31 cellular contexts compared by ENCODE assay signal in genomic region chr17:55171634-55172328, GRCh38.
DNase-seq lines count a peak whose midpoint lies in the region; ATAC-seq, FAIRE-seq and TF ChIP-seq lines count a peak whose summit lies in the region.
"Had no signal": no experiment of that assay in that cellular context is flagged by ENCODE, and none has a peak within 500 bp of the region (broad histone marks: within the 10 kb centered on the region; RNA-seq: fewer than 3 reads in every experiment).

No MANE protein-coding gene starts in this region.

- no peaks in the 10 kb centered on the region for H3K9me2 ChIP-seq in MM.1S (replicated peaks; ENCODE audit: insufficient read depth, low read length)

- no peak overlapping the region for H3K9ac ChIP-seq in MM.1S (ENCODE audit: low read length)
- H3K9ac ChIP-seq: neural progenitor cell had no signal

- ATAC-seq in GM18868 (IDR thresholded peaks at IDR 0.05; ENCODE audit: unreplicated experiment) (peak; percentile 42), HG02610 (IDR thresholded peaks at IDR 0.05; ENCODE audit: unreplicated experiment) (peak; percentile 67), foreskin keratinocyte (peak; percentile 39), SK-N-SH treated with all-trans-retinoic acid at 6 μM for 48 hours (no peak)
- ATAC-seq: activated naive CD4-positive, alpha-beta T cell treated with anti-CD3 and anti-CD28 coated beads, Interleukin-2, amount 50 U/mL, for 72 hours; gastrocnemius medialis; K562; left lobe of liver; right cardiac atrium; T-cell had no signal

- H2AFZ ChIP-seq in MM.1S (ENCODE audit: low read length), result no peak overlapping the region
- H2AFZ ChIP-seq: hepatocyte, neural progenitor cell had no signal

- DNase-seq in MM.1S, result no peak
- no peak for DNase-seq in foreskin keratinocyte
- no peak for DNase-seq in DMS 273 treated with DMSO at 0.1 percent for 48 hours (lab: John Stamatoyannopoulos, UW)
- no peak for DNase-seq in D721Med (ENCODE audit: insufficient read length, low spot score)
- DNase-seq: activated CD4-positive, alpha-beta T cell treated with anti-CD3 and anti-CD28 coated beads, Interleukin-2, amount 50 U/mL, for 48 hours; activated CD4-positive, CD25-positive, alpha-beta regulatory T cell; activated CD8-positive, alpha-beta memory T cell treated with anti-CD3 and anti-CD28 coated beads, Interleukin-2, amount 50 U/mL, for 48 hours; C1 segment of cervical spinal cord; COR-L47; cortex of kidney; DMS79 treated with DMSO at 0.1 percent for 48 hours; gastrocnemius medialis; mesenchymal stem cell; NCI-H2029 treated with DMSO at 0.1 percent for 48 hours; NCI-H345; right cardiac atrium; SJCRH30; stimulated activated CD4-positive, alpha-beta T cell treated with anti-CD3 and anti-CD28 coated beads, Interleukin-4, amount 100 ng/mL, for 24 hours; stimulated activated naive CD4-positive, alpha-beta T cell; T-cell; testis had no signal

- 0 out of 2 replicates have a peak overlapping the region, but pooled peaks have one; percentile 27 for H3K4me3 ChIP-seq in MM.1S (ENCODE audit: low read length)
- H3K4me3 ChIP-seq: cardiac muscle cell, esophagus muscularis mucosa, gastrocnemius medialis, hepatocyte, K562, neural progenitor cell, SJCRH30, testis had no signal

- H3K36me3 ChIP-seq in MM.1S (replicated peaks; ENCODE audit: insufficient read depth, low read length), result no peaks in the 10 kb centered on the region
- H3K36me3 ChIP-seq: cardiac muscle cell, esophagus muscularis mucosa, gastrocnemius medialis, neural progenitor cell, SJCRH30 had no signal

- no peak for FAIRE-seq in D721Med (lab: Jason Lieb, UNC)
- FAIRE-seq: K562 had no signal

- H3K27ac ChIP-seq in MM.1S (ENCODE audit: low read length) (no peak overlapping the region), foreskin keratinocyte (no peak overlapping the region)
- H3K27ac ChIP-seq: cardiac muscle cell, esophagus muscularis mucosa, gastrocnemius medialis, hepatocyte, neural progenitor cell, SJCRH30, testis had no signal

- peaks cover 23% of the 10 kb centered on the region for H3K4me1 ChIP-seq in MM.1S (ENCODE audit: low read length)
- H3K4me1 ChIP-seq in foreskin keratinocyte, result peaks cover 7% of the 10 kb centered on the region
- H3K4me1 ChIP-seq: esophagus muscularis mucosa, gastrocnemius medialis, neural progenitor cell, testis had no signal

- H3F3A ChIP-seq in MM.1S (ENCODE audit: insufficient read depth, low read length), result peaks cover 6% of the 10 kb centered on the region; the same call in 1 of the 2 replicates

- H4K20me1 ChIP-seq in MM.1S (ENCODE audit: insufficient read depth, low read length), result no peaks in the 10 kb centered on the region

- H3K9me3 ChIP-seq in MM.1S (replicated peaks; ENCODE audit: insufficient read depth, low read length), result no peaks in the 10 kb centered on the region
- H3K9me3 ChIP-seq: gastrocnemius medialis, testis had no signal

- TF ChIP-seq CTCF in MM.1S (IDR thresholded peaks at IDR 0.05; ENCODE audit: low read length) (no peak), foreskin keratinocyte (conservative IDR thresholded peaks at IDR 0.05) (no peak), D721Med (IDR thresholded peaks at IDR 0.05; ENCODE audit: insufficient read depth, missing control alignments) (no peak)

- H3K4me2 ChIP-seq in MM.1S (ENCODE audit: low read depth, low read length), result peak overlapping the region; percentile 57; the same call in 1 of the 2 replicates
- H3K4me2 ChIP-seq: hepatocyte, neural progenitor cell had no signal

- H3K79me2 ChIP-seq in MM.1S (ENCODE audit: low read length), result no peaks in the 10 kb centered on the region
- H3K79me2 ChIP-seq: hepatocyte had no signal

- H3K27me3 ChIP-seq in MM.1S (replicated peaks; ENCODE audit: insufficient read depth, low read length) (no peaks in the 10 kb centered on the region), foreskin keratinocyte (no peaks in the 10 kb centered on the region)
- H3K27me3 ChIP-seq: cardiac muscle cell, esophagus muscularis mucosa, gastrocnemius medialis, hepatocyte, neural progenitor cell, SJCRH30, testis had no signal

TF ChIP-seq in SK-N-SH treated with all-trans-retinoic acid at 6 μM for 48 hours, 23 proteins besides CTCF, POLR2A, EP300 and RAD21:
- TF ChIP-seq CSRNP3 (CRISPR knock-in tag; IDR thresholded peaks at IDR 0.05) (no peak), OSR1 (CRISPR knock-in tag; IDR thresholded peaks at IDR 0.05) (no peak), ESRRG (CRISPR knock-in tag; IDR thresholded peaks at IDR 0.05) (no peak), ZNF565 (CRISPR knock-in tag; conservative IDR thresholded peaks at IDR 0.05; ENCODE audit: low read depth) (no peak), GLIS3 (CRISPR knock-in tag; IDR thresholded peaks at IDR 0.05) (no peak), ZNF8 (CRISPR knock-in tag; IDR thresholded peaks at IDR 0.05) (no peak), TOX (CRISPR knock-in tag; IDR thresholded peaks at IDR 0.05; ENCODE audit: borderline replicate concordance) (no peak), SNAI2 (CRISPR knock-in tag; IDR thresholded peaks at IDR 0.05) (no peak), ZC3H10 (CRISPR knock-in tag; IDR thresholded peaks at IDR 0.05) (no peak), TSHZ2 (CRISPR knock-in tag; IDR thresholded peaks at IDR 0.05) (no peak), ZFP3 (CRISPR knock-in tag; IDR thresholded peaks at IDR 0.05) (no peak), ZNF70 (CRISPR knock-in tag; IDR thresholded peaks at IDR 0.05) (no peak), PATZ1 (CRISPR knock-in tag; IDR thresholded peaks at IDR 0.05; ENCODE audit: borderline replicate concordance) (no peak), TCF4 (CRISPR knock-in tag; IDR thresholded peaks at IDR 0.05; ENCODE audit: borderline replicate concordance) (no peak), BACH2 (CRISPR knock-in tag; IDR thresholded peaks at IDR 0.05; ENCODE audit: borderline replicate concordance) (no peak)
TF ChIP-seq in SK-N-SH treated with all-trans-retinoic acid at 6 μM for 48 hours: peak in this region for 0.
